ENCODE assay signal across 8 cellular contexts in genomic region chr17:47663997-47664941, GRCh38. TPM values are rescaled to one million over a fixed set of nuclear protein-coding genes. Genes with fewer than 3 reads are reported as not detected.
DNase-seq lines count a peak whose midpoint lies in the region; ATAC-seq and TF ChIP-seq lines count a peak whose summit lies in the region.

No MANE protein-coding gene starts in this region.

- H3K27ac ChIP-seq in CD4-positive, alpha-beta T cell (ENCODE audit: low read depth, low read length): no peak overlapping the region

- H3K27me3 ChIP-seq in CD4-positive, alpha-beta T cell (ENCODE audit: control insufficient read depth, insufficient read depth, low read length): no peaks in the 10 kb centered on the region

- peak; percentile 90 for TF ChIP-seq CTCF in CD4-positive, alpha-beta T cell (IDR thresholded peaks at IDR 0.05)

- peak overlapping the region; percentile 57 for H3K27ac Mint-ChIP-seq in CD4-positive, alpha-beta T cell
- peak overlapping the region; percentile 80 for H3K27ac Mint-ChIP-seq in activated CD4-positive, alpha-beta memory T cell treated with anti-CD3 and anti-CD28 coated beads for 36 hours
- peak overlapping the region; percentile 3 to 73 for H3K27ac Mint-ChIP-seq in effector memory CD8-positive, alpha-beta T cell
- H3K27ac Mint-ChIP-seq in stimulated activated effector memory CD8-positive, alpha-beta T cell treated with anti-CD3 and anti-CD28 coated beads, Interleukin-12 subunit alpha, Interleukin-12 subunit beta, amount 100 ng/mL, for 72 hours: peak overlapping the region; percentile 72

- DNase-seq in CD4-positive, alpha-beta T cell: peak; percentile 39 to 57 (median 48)
- DNase-seq in NCI-H748 treated with DMSO at 0.1 percent for 48 hours (lab: John Stamatoyannopoulos, UW) (peak; percentile 35), middle frontal gyrus (ENCODE audit: extremely low spot score, low spot score) (peak; percentile 57)
- DNase-seq in activated CD4-positive, alpha-beta memory T cell treated with anti-CD3 and anti-CD28 coated beads for 36 hours: peak; percentile 71
- DNase-seq in effector memory CD8-positive, alpha-beta T cell: peak; percentile 65 to 75 (median 68)
- peak; percentile 40 to 76 for DNase-seq in stimulated activated effector memory CD8-positive, alpha-beta T cell treated with anti-CD3 and anti-CD28 coated beads, Interleukin-12 subunit alpha, Interleukin-12 subunit beta, amount 100 ng/mL, for 72 hours (ENCODE audit: low spot score in 2 of 2)

- intact Hi-C loops in CD4-positive, alpha-beta T cell (cut with DNase I, micrococcal nuclease): loop anchor here (1.0 kb wide), 4 partner anchors 53 to 139 kb away; no protein-coding TSS in a partner anchor
- intact Hi-C loops in activated CD4-positive, alpha-beta memory T cell treated with anti-CD3 and anti-CD28 coated beads for 36 hours (cut with micrococcal nuclease): loop anchor here (2.0 to 5.0 kb wide), 4 partner anchors 15 to 128 kb away; partner anchors contain the start of gene KPNB1

- no peaks in the 10 kb centered on the region for H3K27me3 Mint-ChIP-seq in CD4-positive, alpha-beta T cell
- no peaks in the 10 kb centered on the region for H3K27me3 Mint-ChIP-seq in activated CD4-positive, alpha-beta memory T cell treated with anti-CD3 and anti-CD28 coated beads for 36 hours
- no peaks in the 10 kb centered on the region for H3K27me3 Mint-ChIP-seq in effector memory CD8-positive, alpha-beta T cell

- POLR2A ChIA-PET in CD4-positive, alpha-beta T cell (lab: Charles Lee): interaction anchor here (0.8 to 4.8 kb wide), 4 partner anchors 9 to 54 kb away, joined by 3 to 62 read pairs (median 4); partner anchors contain the start of gene KPNB1
- POLR2A ChIA-PET in activated CD4-positive, alpha-beta memory T cell treated with anti-CD3 and anti-CD28 coated beads for 36 hours (lab: Charles Lee): interaction anchor here (0.8 to 3.4 kb wide), 6 partner anchors 9 to 69 kb away, joined by 3 to 31 read pairs (median 6); partner anchors contain the start of genes KPNB1 and TBX21

- peaks cover 89% of the 10 kb centered on the region for H3K36me3 Mint-ChIP-seq in CD4-positive, alpha-beta T cell (ENCODE audit: low read depth)
- peaks cover 75% of the 10 kb centered on the region for H3K36me3 Mint-ChIP-seq in activated CD4-positive, alpha-beta memory T cell treated with anti-CD3 and anti-CD28 coated beads for 36 hours
- peaks cover 89% of the 10 kb centered on the region for H3K36me3 Mint-ChIP-seq in effector memory CD8-positive, alpha-beta T cell (ENCODE audit: insufficient read depth)
- H3K36me3 Mint-ChIP-seq in stimulated activated effector memory CD8-positive, alpha-beta T cell treated with anti-CD3 and anti-CD28 coated beads, Interleukin-12 subunit alpha, Interleukin-12 subunit beta, amount 100 ng/mL, for 72 hours: peaks cover 100% of the 10 kb centered on the region

- peaks cover 21% of the 10 kb centered on the region for H3K4me1 Mint-ChIP-seq in CD4-positive, alpha-beta T cell (ENCODE audit: low read depth)
- peaks cover 31% of the 10 kb centered on the region for H3K4me1 Mint-ChIP-seq in activated CD4-positive, alpha-beta memory T cell treated with anti-CD3 and anti-CD28 coated beads for 36 hours (ENCODE audit: low read depth)
- peaks cover 10 to 13% of the 10 kb centered on the region in 2 donors for H3K4me1 Mint-ChIP-seq in effector memory CD8-positive, alpha-beta T cell (ENCODE audit: low read depth in 2 of 2)
- peaks cover 16% of the 10 kb centered on the region for H3K4me1 Mint-ChIP-seq in stimulated activated effector memory CD8-positive, alpha-beta T cell treated with anti-CD3 and anti-CD28 coated beads, Interleukin-12 subunit alpha, Interleukin-12 subunit beta, amount 100 ng/mL, for 72 hours

- no peak overlapping the region for H3K4me3 Mint-ChIP-seq in CD4-positive, alpha-beta T cell
- H3K4me3 Mint-ChIP-seq in activated CD4-positive, alpha-beta memory T cell treated with anti-CD3 and anti-CD28 coated beads for 36 hours: no peak overlapping the region
- H3K4me3 Mint-ChIP-seq in effector memory CD8-positive, alpha-beta T cell: no peak overlapping the region
- no peak overlapping the region for H3K4me3 Mint-ChIP-seq in stimulated activated effector memory CD8-positive, alpha-beta T cell treated with anti-CD3 and anti-CD28 coated beads, Interleukin-12 subunit alpha, Interleukin-12 subunit beta, amount 100 ng/mL, for 72 hours

- ATAC-seq in CD4-positive, alpha-beta T cell (ENCODE audit: poor library complexity): peak; percentile 65
- ATAC-seq in HG02798 (IDR thresholded peaks at IDR 0.05; ENCODE audit: poor library complexity, unreplicated experiment) (peak; percentile 50), HG03045 (IDR thresholded peaks at IDR 0.05; ENCODE audit: unreplicated experiment) (no peak)
- ATAC-seq in effector memory CD8-positive, alpha-beta T cell (replicated peaks): peak; percentile 59
- ATAC-seq in stimulated activated effector memory CD8-positive, alpha-beta T cell treated with anti-CD3 and anti-CD28 coated beads, Interleukin-12 subunit alpha, Interleukin-12 subunit beta, amount 100 ng/mL, for 72 hours: peak; percentile 70

- H3K9me3 ChIP-seq in CD4-positive, alpha-beta T cell (ENCODE audit: control insufficient read depth, low read length): no peaks in the 10 kb centered on the region

- CTCF ChIA-PET in CD4-positive, alpha-beta T cell (lab: Charles Lee): interaction anchor here (0.6 to 2.9 kb wide), 14 partner anchors 8 to 126 kb away, joined by 3 to 12 read pairs (median 4); partner anchors contain the start of genes KPNB1 and TBX21
- CTCF ChIA-PET in activated CD4-positive, alpha-beta memory T cell treated with anti-CD3 and anti-CD28 coated beads for 36 hours (lab: Charles Lee): interaction anchor here (0.6 to 5.4 kb wide), 24 partner anchors 9 to 126 kb away, joined by 3 to 47 read pairs (median 5); partner anchors contain the start of genes KPNB1, TBKBP1 and TBX21

- no peaks in the 10 kb centered on the region for H3K9me3 Mint-ChIP-seq in CD4-positive, alpha-beta T cell
- no peaks in the 10 kb centered on the region for H3K9me3 Mint-ChIP-seq in activated CD4-positive, alpha-beta memory T cell treated with anti-CD3 and anti-CD28 coated beads for 36 hours
- no peaks in the 10 kb centered on the region for H3K9me3 Mint-ChIP-seq in effector memory CD8-positive, alpha-beta T cell
- no peaks in the 10 kb centered on the region for H3K9me3 Mint-ChIP-seq in stimulated activated effector memory CD8-positive, alpha-beta T cell treated with anti-CD3 and anti-CD28 coated beads, Interleukin-12 subunit alpha, Interleukin-12 subunit beta, amount 100 ng/mL, for 72 hours

RNA-seq across cellular contexts. Expression of gene KPNB1, which starts 14.6 kb away (rescaled TPM):
- total RNA-seq in CD4-positive, alpha-beta T cell: 100 to 1,000 TPM; 145 to 151 TPM
- 100 to 1,000 TPM; 475 to 488 TPM for total RNA-seq in activated CD4-positive, alpha-beta memory T cell treated with anti-CD3 and anti-CD28 coated beads for 36 hours

RNA-seq across cellular contexts. Expression of gene TBKBP1, which starts 29.7 kb away (rescaled TPM):
- 1 to 10 TPM; 2.4 to 3.0 TPM for total RNA-seq in CD4-positive, alpha-beta T cell
- 10 to 100 TPM; 11.3 to 13.0 TPM for total RNA-seq in activated CD4-positive, alpha-beta memory T cell treated with anti-CD3 and anti-CD28 coated beads for 36 hours
